Comparison of ENCODE assay signal across 31 cellular contexts in the genomic region with DNA sequence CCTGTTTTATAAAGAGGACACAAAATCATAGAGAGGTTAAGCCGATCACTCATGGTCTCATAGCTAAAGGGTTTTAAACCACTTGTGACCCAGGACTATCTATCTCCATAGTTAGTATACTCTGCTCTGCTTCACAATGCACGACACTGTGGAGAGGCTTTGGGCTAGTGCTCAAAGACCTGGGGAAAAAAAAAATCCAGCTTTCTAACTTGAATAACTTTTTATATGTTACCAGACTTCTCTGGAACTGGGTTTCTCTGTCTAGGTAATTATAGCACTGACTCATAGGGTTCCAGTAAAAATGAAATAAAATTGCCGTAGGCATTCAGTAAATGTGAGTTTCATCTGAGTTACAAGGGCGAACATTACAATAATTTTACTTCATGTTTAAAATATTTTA.
"Had no signal": no experiment of that assay in that cellular context is flagged by ENCODE, and none has a peak within 500 bp of the region (broad histone marks: within the 10 kb centered on the region; RNA-seq: fewer than 3 reads in every experiment).

No MANE protein-coding gene starts in this region.

- H3K36me3 ChIP-seq: adrenal gland, esophagus muscularis mucosa, gastrocnemius medialis, heart left ventricle had no signal

- H3K27ac ChIP-seq: adrenal gland, body of pancreas, esophagus muscularis mucosa, foreskin keratinocyte, gastrocnemius medialis, heart left ventricle had no signal

- H3K4me1 ChIP-seq: adrenal gland, body of pancreas, esophagus muscularis mucosa, foreskin keratinocyte, gastrocnemius medialis, heart left ventricle had no signal

- H3K4me1 Mint-ChIP-seq: activated CD4-positive, alpha-beta memory T cell treated with anti-CD3 and anti-CD28 coated beads, Interleukin-2, amount 10 ng/mL, durations not matched to agents 7 days and 5 days; activated CD4-positive, alpha-beta T cell treated with anti-CD3 and anti-CD28 coated beads for 36 hours; activated CD4-positive, alpha-beta T cell treated with anti-CD3 and anti-CD28 coated beads, Interleukin-2, amount 10 ng/mL, durations not matched to agents 24 days and 14 days; activated naive CD4-positive, alpha-beta T cell treated with anti-CD3 and anti-CD28 coated beads, Interleukin-2, amount 50 U/mL, for 24 hours; activated naive CD8-positive, alpha-beta T cell treated with anti-CD3 and anti-CD28 coated beads for 36 hours; activated naive CD8-positive, alpha-beta T cell treated with anti-CD3 and anti-CD28 coated beads, Interleukin-2, amount 50 U/mL, for 24 hours; activated T-helper 17 cell treated with anti-CD3 and anti-CD28 coated beads, Interleukin-2, amount 50 U/mL, for 72 hours had no signal

- H3K36me3 Mint-ChIP-seq: activated naive CD4-positive, alpha-beta T cell treated with anti-CD3 and anti-CD28 coated beads, Interleukin-2, amount 50 U/mL, for 24 hours; activated naive CD8-positive, alpha-beta T cell treated with anti-CD3 and anti-CD28 coated beads for 36 hours had no signal

- H3K27ac Mint-ChIP-seq: activated CD4-positive, alpha-beta memory T cell treated with anti-CD3 and anti-CD28 coated beads, Interleukin-2, amount 10 ng/mL, durations not matched to agents 7 days and 5 days; activated CD4-positive, alpha-beta T cell treated with anti-CD3 and anti-CD28 coated beads for 36 hours; activated CD4-positive, alpha-beta T cell treated with anti-CD3 and anti-CD28 coated beads, Interleukin-2, amount 10 ng/mL, durations not matched to agents 24 days and 14 days; activated naive CD4-positive, alpha-beta T cell treated with anti-CD3 and anti-CD28 coated beads, Interleukin-2, amount 50 U/mL, for 24 hours; activated naive CD8-positive, alpha-beta T cell treated with anti-CD3 and anti-CD28 coated beads for 36 hours; activated naive CD8-positive, alpha-beta T cell treated with anti-CD3 and anti-CD28 coated beads, Interleukin-2, amount 50 U/mL, for 24 hours; activated T-helper 17 cell treated with anti-CD3 and anti-CD28 coated beads, Interleukin-2, amount 50 U/mL, for 72 hours; effector memory CD8-positive, alpha-beta T cell had no signal

- H3K27me3 ChIP-seq: adrenal gland, body of pancreas, esophagus muscularis mucosa, foreskin keratinocyte, gastrocnemius medialis, heart left ventricle had no signal

- H3K27me3 Mint-ChIP-seq: activated CD4-positive, alpha-beta memory T cell treated with anti-CD3 and anti-CD28 coated beads, Interleukin-2, amount 10 ng/mL, durations not matched to agents 7 days and 5 days; activated CD4-positive, alpha-beta T cell treated with anti-CD3 and anti-CD28 coated beads for 36 hours; activated CD4-positive, alpha-beta T cell treated with anti-CD3 and anti-CD28 coated beads, Interleukin-2, amount 10 ng/mL, durations not matched to agents 24 days and 14 days; activated naive CD4-positive, alpha-beta T cell treated with anti-CD3 and anti-CD28 coated beads, Interleukin-2, amount 50 U/mL, for 24 hours; activated naive CD8-positive, alpha-beta T cell treated with anti-CD3 and anti-CD28 coated beads for 36 hours; activated naive CD8-positive, alpha-beta T cell treated with anti-CD3 and anti-CD28 coated beads, Interleukin-2, amount 50 U/mL, for 24 hours; activated T-helper 17 cell treated with anti-CD3 and anti-CD28 coated beads, Interleukin-2, amount 50 U/mL, for 72 hours; effector memory CD8-positive, alpha-beta T cell had no signal

- H3K9me3 Mint-ChIP-seq: activated CD4-positive, alpha-beta T cell treated with anti-CD3 and anti-CD28 coated beads, Interleukin-2, amount 10 ng/mL, durations not matched to agents 24 days and 14 days had no signal

- DNase-seq: activated CD4-positive, alpha-beta memory T cell treated with anti-CD3 and anti-CD28 coated beads, Interleukin-2, amount 10 ng/mL, durations not matched to agents 7 days and 5 days; activated CD4-positive, alpha-beta T cell treated with anti-CD3 and anti-CD28 coated beads for 36 hours; activated CD4-positive, alpha-beta T cell treated with anti-CD3 and anti-CD28 coated beads, Interleukin-2, amount 10 ng/mL, durations not matched to agents 24 days and 14 days; activated CD4-positive, alpha-beta T cell treated with anti-CD3 and anti-CD28 coated beads, Interleukin-2, amount 50 U/mL, for 4 hours; activated CD4-positive, CD25-positive, alpha-beta regulatory T cell; activated CD4-positive, CD25-positive, alpha-beta regulatory T cell treated with anti-CD3 and anti-CD28 coated beads, Interleukin-2, amount 50 U/mL, for 72 hours; activated CD8-positive, alpha-beta memory T cell treated with anti-CD3 and anti-CD28 coated beads, Interleukin-2, amount 50 U/mL, for 48 hours; activated effector memory CD4-positive, alpha-beta T cell treated with Interleukin-2 at 50 U/mL for 16 hours; activated gamma-delta T cell treated with Interleukin-2 at 50 U/mL for 16 hours; activated naive CD4-positive, alpha-beta T cell treated with Interleukin-2 at 50 U/mL for 16 hours; activated naive CD8-positive, alpha-beta T cell treated with anti-CD3 and anti-CD28 coated beads for 36 hours; activated naive CD8-positive, alpha-beta T cell treated with anti-CD3 and anti-CD28 coated beads, Interleukin-2, amount 50 U/mL, for 24 hours; activated T-cell treated with anti-CD3 and anti-CD28 coated beads, Interleukin-2, amount 50 U/mL, for 4 hours; adrenal gland; amygdala; aorta; body of pancreas; caudate nucleus; cortex of kidney; dermis blood vessel endothelial cell; effector CD4-positive, alpha-beta T cell; effector memory CD8-positive, alpha-beta T cell; erythroblast; foreskin keratinocyte; gastrocnemius medialis; glutamatergic neuron; heart left ventricle; T-helper 2 cell had no signal

- H3K4me3 Mint-ChIP-seq: activated CD4-positive, alpha-beta memory T cell treated with anti-CD3 and anti-CD28 coated beads, Interleukin-2, amount 10 ng/mL, durations not matched to agents 7 days and 5 days; activated CD4-positive, alpha-beta T cell treated with anti-CD3 and anti-CD28 coated beads for 36 hours; activated CD4-positive, alpha-beta T cell treated with anti-CD3 and anti-CD28 coated beads, Interleukin-2, amount 10 ng/mL, durations not matched to agents 24 days and 14 days; activated naive CD4-positive, alpha-beta T cell treated with anti-CD3 and anti-CD28 coated beads, Interleukin-2, amount 50 U/mL, for 24 hours; activated naive CD8-positive, alpha-beta T cell treated with anti-CD3 and anti-CD28 coated beads for 36 hours; activated naive CD8-positive, alpha-beta T cell treated with anti-CD3 and anti-CD28 coated beads, Interleukin-2, amount 50 U/mL, for 24 hours; activated T-cell treated with anti-CD3 and anti-CD28 coated beads, Interleukin-2, amount 50 U/mL, for 4 hours; activated T-helper 17 cell treated with anti-CD3 and anti-CD28 coated beads, Interleukin-2, amount 50 U/mL, for 72 hours; effector memory CD8-positive, alpha-beta T cell had no signal

- H3K4me3 ChIP-seq: adrenal gland, body of pancreas, esophagus muscularis mucosa, gastrocnemius medialis, heart left ventricle had no signal
